Comparison of ENCODE assay signal across 36 cellular contexts in the genomic region with DNA sequence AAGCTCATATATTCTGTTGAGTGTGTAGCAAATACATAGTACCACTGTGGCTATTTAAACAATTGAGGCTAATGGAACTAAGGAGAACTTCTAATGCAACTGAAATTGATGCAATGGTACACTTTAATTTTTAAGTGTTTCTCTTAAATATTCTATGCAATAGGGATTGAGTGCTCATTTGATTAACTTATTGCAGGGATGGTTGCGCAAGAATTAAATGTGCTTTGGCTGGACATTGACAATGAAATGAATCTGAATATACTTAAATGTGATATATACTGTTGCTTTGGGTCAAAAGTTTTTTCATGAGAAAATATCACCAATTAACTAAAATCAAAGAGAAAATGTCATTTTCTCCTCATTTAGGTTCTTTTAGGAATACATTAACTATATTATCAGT.
"Had no signal": no experiment of that assay in that cellular context is flagged by ENCODE, and none has a peak within 500 bp of the region (broad histone marks: within the 10 kb centered on the region; RNA-seq: fewer than 3 reads in every experiment).

No MANE protein-coding gene starts in this region.

- ATAC-seq: activated CD4-positive, alpha-beta T cell treated with anti-CD3 and anti-CD28 coated beads for 36 hours; activated CD4-positive, CD25-positive, alpha-beta regulatory T cell treated with anti-CD3 and anti-CD28 coated beads, Interleukin-2, amount 50 U/mL, for 24 hours; activated CD8-positive, alpha-beta memory T cell treated with anti-CD3 and anti-CD28 coated beads, Interleukin-2, amount 10 ng/mL, durations not matched to agents 7 days and 5 days; activated CD8-positive, alpha-beta T cell treated with anti-CD3 and anti-CD28 coated beads, Interleukin-2, amount 10 ng/mL, durations not matched to agents 7 days and 5 days; activated naive CD4-positive, alpha-beta T cell treated with anti-CD3 and anti-CD28 coated beads, Interleukin-2, amount 50 U/mL, for 72 hours; body of pancreas; WTC11 had no signal

- DNase-seq: activated CD4-positive, alpha-beta memory T cell treated with anti-CD3 and anti-CD28 coated beads, Interleukin-2, amount 10 ng/mL, durations not matched to agents 7 days and 5 days; activated CD4-positive, alpha-beta T cell treated with anti-CD3 and anti-CD28 coated beads for 1 hour; activated CD4-positive, alpha-beta T cell treated with anti-CD3 and anti-CD28 coated beads for 36 hours; activated CD4-positive, alpha-beta T cell treated with anti-CD3 and anti-CD28 coated beads for 48 hours; activated CD4-positive, alpha-beta T cell treated with anti-CD3 and anti-CD28 coated beads, Interleukin-2, amount 10 ng/mL, durations not matched to agents 7 days and 5 days; activated CD4-positive, alpha-beta T cell treated with anti-CD3 and anti-CD28 coated beads, Interleukin-2, amount 50 U/mL, for 48 hours; activated CD4-positive, CD25-positive, alpha-beta regulatory T cell; activated CD8-positive, alpha-beta memory T cell treated with anti-CD3 and anti-CD28 coated beads for 24 hours; activated CD8-positive, alpha-beta memory T cell treated with anti-CD3 and anti-CD28 coated beads, Interleukin-2, amount 10 ng/mL, durations not matched to agents 7 days and 5 days; activated CD8-positive, alpha-beta memory T cell treated with anti-CD3 and anti-CD28 coated beads, Interleukin-2, amount 50 U/mL, for 48 hours; activated CD8-positive, alpha-beta T cell treated with anti-CD3 and anti-CD28 coated beads, Interleukin-2, amount 10 ng/mL, durations not matched to agents 7 days and 5 days; activated effector memory CD4-positive, alpha-beta T cell treated with Interleukin-2 at 50 U/mL for 16 hours; activated gamma-delta T cell; activated naive CD4-positive, alpha-beta T cell treated with anti-CD3 and anti-CD28 coated beads, Interleukin-2, amount 50 U/mL, for 16 hours; activated naive CD4-positive, alpha-beta T cell treated with Interleukin-2 at 50 U/mL for 16 hours; activated naive CD8-positive, alpha-beta T cell treated with anti-CD3 and anti-CD28 coated beads for 36 hours; activated T-cell treated with anti-CD3 and anti-CD28 coated beads, Interleukin-2, amount 50 U/mL, for 24 hours; activated T-cell treated with anti-CD3 and anti-CD28 coated beads, Interleukin-2, amount 50 U/mL, for 48 hours; adrenal gland; amniotic stem cell; aorta; body of pancreas; brain microvascular endothelial cell; central memory CD4-positive, alpha-beta T cell; T-helper 2 cell; T-helper 9 cell; WERI-Rb-1 had no signal

- H3K4me3 Mint-ChIP-seq: activated CD4-positive, alpha-beta memory T cell treated with anti-CD3 and anti-CD28 coated beads, Interleukin-2, amount 10 ng/mL, durations not matched to agents 7 days and 5 days; activated CD4-positive, alpha-beta T cell treated with anti-CD3 and anti-CD28 coated beads for 36 hours; activated CD4-positive, alpha-beta T cell treated with anti-CD3 and anti-CD28 coated beads, Interleukin-2, amount 10 ng/mL, durations not matched to agents 7 days and 5 days; activated CD8-positive, alpha-beta memory T cell treated with anti-CD3 and anti-CD28 coated beads, Interleukin-2, amount 10 ng/mL, durations not matched to agents 7 days and 5 days; activated CD8-positive, alpha-beta T cell treated with anti-CD3 and anti-CD28 coated beads, Interleukin-2, amount 10 ng/mL, durations not matched to agents 7 days and 5 days; activated naive CD8-positive, alpha-beta T cell treated with anti-CD3 and anti-CD28 coated beads for 36 hours; activated T-cell treated with anti-CD3 and anti-CD28 coated beads, Interleukin-2, amount 50 U/mL, for 24 hours; T-helper 1 cell treated with Interleukin-12 subunit alpha and Interleukin-12 subunit beta and Interleukin-4 antibody, amounts not matched to agents 30 μg/mL and 1 μg/mL, for 36 hours; T-helper 2 cell treated with Interferon-gamma antibody and Interleukin-4, amounts not matched to agents 5 μg/mL and 100 μg/mL, for 36 hours; WTC11 had no signal

- FAIRE-seq: astrocyte, TTC549 had no signal

- H3K9me3 Mint-ChIP-seq: activated CD4-positive, alpha-beta memory T cell treated with anti-CD3 and anti-CD28 coated beads, Interleukin-2, amount 10 ng/mL, durations not matched to agents 7 days and 5 days; activated CD4-positive, alpha-beta T cell treated with anti-CD3 and anti-CD28 coated beads, Interleukin-2, amount 10 ng/mL, durations not matched to agents 7 days and 5 days; activated T-helper 2 cell treated with anti-CD3 and anti-CD28 coated beads, Interferon-gamma antibody, Interleukin-2, Interleukin-4, amounts not matched to agents 10 μg/mL and 5 μg/mL and 100 μg/mL, durations not matched to agents 14 hours and 24 hours and 36 hours; T-helper 2 cell treated with Interferon-gamma antibody and Interleukin-4, amounts not matched to agents 5 μg/mL and 100 μg/mL, for 36 hours had no signal

- H3K4me3 ChIP-seq: adrenal gland, body of pancreas, breast epithelium had no signal

- H3K27ac ChIP-seq: adrenal gland, body of pancreas, brain microvascular endothelial cell, breast epithelium, WERI-Rb-1 had no signal

- H3K36me3 Mint-ChIP-seq: WTC11 had no signal

- H3K27me3 ChIP-seq: adrenal gland, body of pancreas, brain microvascular endothelial cell, breast epithelium had no signal

- H3K4me1 ChIP-seq: adrenal gland, body of pancreas, breast epithelium had no signal

- H3K9me3 ChIP-seq: adrenal gland, body of pancreas, breast epithelium had no signal

- H3K4me1 Mint-ChIP-seq: activated CD4-positive, alpha-beta memory T cell treated with anti-CD3 and anti-CD28 coated beads, Interleukin-2, amount 10 ng/mL, durations not matched to agents 7 days and 5 days; activated CD4-positive, alpha-beta T cell treated with anti-CD3 and anti-CD28 coated beads for 36 hours; activated CD4-positive, alpha-beta T cell treated with anti-CD3 and anti-CD28 coated beads, Interleukin-2, amount 10 ng/mL, durations not matched to agents 7 days and 5 days; activated CD8-positive, alpha-beta memory T cell treated with anti-CD3 and anti-CD28 coated beads, Interleukin-2, amount 10 ng/mL, durations not matched to agents 7 days and 5 days; activated naive CD8-positive, alpha-beta T cell treated with anti-CD3 and anti-CD28 coated beads for 36 hours had no signal

- H3K27me3 Mint-ChIP-seq: activated CD4-positive, alpha-beta memory T cell treated with anti-CD3 and anti-CD28 coated beads, Interleukin-2, amount 10 ng/mL, durations not matched to agents 7 days and 5 days; activated CD4-positive, alpha-beta T cell treated with anti-CD3 and anti-CD28 coated beads for 36 hours; activated CD4-positive, alpha-beta T cell treated with anti-CD3 and anti-CD28 coated beads, Interleukin-2, amount 10 ng/mL, durations not matched to agents 7 days and 5 days; activated CD8-positive, alpha-beta memory T cell treated with anti-CD3 and anti-CD28 coated beads, Interleukin-2, amount 10 ng/mL, durations not matched to agents 7 days and 5 days; activated naive CD8-positive, alpha-beta T cell treated with anti-CD3 and anti-CD28 coated beads for 36 hours; activated T-cell treated with anti-CD3 and anti-CD28 coated beads, Interleukin-2, amount 50 U/mL, for 24 hours had no signal

- H3K36me3 ChIP-seq: adrenal gland, brain microvascular endothelial cell, breast epithelium, WERI-Rb-1 had no signal

- H3K27ac Mint-ChIP-seq: activated CD4-positive, alpha-beta memory T cell treated with anti-CD3 and anti-CD28 coated beads, Interleukin-2, amount 10 ng/mL, durations not matched to agents 7 days and 5 days; activated CD4-positive, alpha-beta T cell treated with anti-CD3 and anti-CD28 coated beads for 36 hours; activated CD4-positive, alpha-beta T cell treated with anti-CD3 and anti-CD28 coated beads, Interleukin-2, amount 10 ng/mL, durations not matched to agents 7 days and 5 days; activated CD8-positive, alpha-beta memory T cell treated with anti-CD3 and anti-CD28 coated beads, Interleukin-2, amount 10 ng/mL, durations not matched to agents 7 days and 5 days; activated CD8-positive, alpha-beta T cell treated with anti-CD3 and anti-CD28 coated beads, Interleukin-2, amount 10 ng/mL, durations not matched to agents 7 days and 5 days; activated naive CD4-positive, alpha-beta T cell treated with anti-CD3 and anti-CD28 coated beads, Interleukin-2, amount 50 U/mL, for 72 hours; activated naive CD8-positive, alpha-beta T cell treated with anti-CD3 and anti-CD28 coated beads for 36 hours; activated T-cell treated with anti-CD3 and anti-CD28 coated beads, Interleukin-2, amount 50 U/mL, for 24 hours; activated T-helper 2 cell treated with anti-CD3 and anti-CD28 coated beads, Interferon-gamma antibody, Interleukin-2, Interleukin-4, amounts not matched to agents 10 μg/mL and 5 μg/mL and 100 μg/mL, durations not matched to agents 14 hours and 24 hours and 36 hours; T-helper 1 cell treated with Interleukin-12 subunit alpha and Interleukin-12 subunit beta and Interleukin-4 antibody, amounts not matched to agents 30 μg/mL and 1 μg/mL, for 36 hours; T-helper 2 cell treated with Interferon-gamma antibody and Interleukin-4, amounts not matched to agents 5 μg/mL and 100 μg/mL, for 36 hours; WTC11 had no signal
